Comparison of ENCODE assay signal across 8 cellular contexts in the genomic region with DNA sequence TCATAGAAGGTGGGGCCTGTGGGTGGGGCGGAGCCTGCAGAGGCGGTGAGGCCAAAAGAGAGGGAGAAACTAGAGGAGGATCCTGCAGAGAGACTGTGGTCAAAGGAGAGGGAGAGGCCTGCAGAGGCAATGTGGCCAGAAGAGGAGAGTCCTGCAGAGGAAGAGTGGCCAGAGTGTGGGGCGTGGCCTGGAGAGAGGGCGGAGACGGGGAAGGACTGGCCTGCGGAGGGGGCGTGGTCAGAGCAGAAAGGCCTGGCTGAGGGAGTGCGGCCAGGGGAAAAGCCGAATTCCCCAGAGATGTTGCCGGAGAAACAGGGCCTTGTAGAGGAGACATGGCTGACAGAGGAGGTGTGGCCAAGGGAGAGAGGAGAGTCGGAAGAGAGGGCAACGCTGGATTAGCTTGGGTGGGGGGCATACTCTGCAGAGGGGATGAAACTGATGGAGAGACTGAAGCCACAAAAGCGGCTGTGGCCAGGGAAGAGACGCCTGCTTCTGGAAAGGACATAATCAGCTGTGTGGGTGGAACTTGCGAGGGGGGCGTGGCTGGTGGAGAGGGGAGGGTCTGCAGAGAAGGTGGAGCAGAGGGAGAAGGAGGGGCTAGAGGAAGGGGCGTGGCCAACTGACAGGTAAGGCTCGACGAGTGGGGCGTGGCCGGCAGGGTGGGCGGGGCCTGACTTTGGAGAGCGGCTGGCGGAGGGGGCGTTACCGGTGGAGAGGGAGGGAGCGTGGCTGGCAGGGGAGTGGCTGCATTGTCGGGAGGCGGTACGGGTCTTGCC. TPM values are rescaled to one million over a fixed set of nuclear protein-coding genes. Genes with fewer than 3 reads are reported as not detected.
DNase-seq lines count a peak whose midpoint lies in the region; ATAC-seq, FAIRE-seq and TF ChIP-seq lines count a peak whose summit lies in the region.

No MANE protein-coding gene starts in this region.

- intact Hi-C loops in kidney (cut with DNase I) = no loop called here

- peaks cover 3 to 8% of the 10 kb centered on the region in 2 donors for H3K4me1 ChIP-seq in kidney (ENCODE audit: control insufficient read depth in 1 of 2, insufficient read depth in 1 of 2, low read depth in 1 of 2, low read length in 2 of 2)

- DNase-seq in GM13976 (ENCODE audit: low spot score) (peak; percentile 86), NCI-H2196 treated with DMSO at 0.1 percent for 48 hours (lab: John Stamatoyannopoulos, UW; ENCODE audit: unreplicated experiment) (peak; percentile 96), caudate nucleus (lab: John Stamatoyannopoulos, UW) (peak in 46 of 61 donors; percentile 19 to 80 (median 50)), kidney (peak; percentile 96)
- DNase-seq in activated CD4-positive, CD25-positive, alpha-beta regulatory T cell treated with anti-CD3 and anti-CD28 coated beads, Interleukin-2, amount 50 U/mL, for 72 hours = peak; percentile 79
- DNase-seq in stimulated activated CD4-positive, alpha-beta T cell treated with anti-CD3 and anti-CD28 coated beads, Interleukin-15, amount 100 ng/mL, for 48 hours (ENCODE audit: low read depth in 2 of 2) = peak; percentile 88 to 91

- no peaks in the 10 kb centered on the region for H3K36me3 ChIP-seq in kidney (ENCODE audit: control insufficient read depth in 1 of 2, insufficient read depth in 2 of 2, low read length in 2 of 2)

- H3K9ac ChIP-seq in kidney (ENCODE audit: low read length in 2 of 2) = no peak overlapping the region

- TF ChIP-seq CTCF in GM13976 (IDR thresholded peaks at IDR 0.05; ENCODE audit: borderline replicate concordance, control extremely low read depth, extremely low read depth, insufficient read depth, missing control alignments) = no peak
- TF ChIP-seq CTCF in kidney (IDR thresholded peaks at IDR 0.05; ENCODE audit: borderline replicate concordance, extremely low read depth, insufficient read depth) = no peak

- in situ Hi-C loops in GM13976 (cut with MboI; ENCODE audit: low sequenced_read_pairs, unreplicated experiment) = no loop called here

- no peak overlapping the region for H3K4me3 ChIP-seq in kidney (ENCODE audit: low read length in 2 of 2)

- FAIRE-seq in kidney (lab: Jason Lieb, UNC) = no peak

- no peak overlapping the region for H3K27ac ChIP-seq in caudate nucleus (ENCODE audit: low read depth, low read length)
- H3K27ac ChIP-seq in kidney (ENCODE audit: low read depth in 2 of 2, low read length in 2 of 2) = peak overlapping the region; percentile 43 to 60

- ATAC-seq in GM21576 (IDR thresholded peaks at IDR 0.05; ENCODE audit: unreplicated experiment) = no peak
- ATAC-seq in GM18861 (IDR thresholded peaks at IDR 0.05; ENCODE audit: unreplicated experiment) = no peak

- no peaks in the 10 kb centered on the region for H3K9me3 ChIP-seq in kidney (ENCODE audit: control insufficient read depth in 1 of 2, low read length in 2 of 2)

RNA-seq across cellular contexts. Expression of a gene that starts 2.5 kb away (rescaled TPM):
- total RNA-seq in kidney = 4.2 TPM
- polyA plus RNA-seq in kidney (ENCODE audit: insufficient read depth, low read depth, low replicate concordance) = 1.1 TPM

RNA-seq across cellular contexts. Expression of a gene that starts 16.6 kb away (rescaled TPM):
- total RNA-seq in kidney = 9.1 TPM
- 2.2 TPM for polyA plus RNA-seq in kidney (ENCODE audit: insufficient read depth, low read depth, low replicate concordance)

RNA-seq across cellular contexts. Expression of a gene that starts 32.0 kb away (rescaled TPM):
- 37.0 TPM for total RNA-seq in kidney
- polyA plus RNA-seq in kidney (ENCODE audit: insufficient read depth, low read depth, low replicate concordance) = 16.7 TPM

RNA-seq across cellular contexts. Expression of a gene that starts 41.7 kb away (rescaled TPM):
- 15.9 TPM for total RNA-seq in kidney
- polyA plus RNA-seq in kidney (ENCODE audit: insufficient read depth, low read depth, low replicate concordance) = 14.5 TPM

RNA-seq across cellular contexts. Expression of a gene that starts 42.9 kb away (rescaled TPM):
- 0.44 TPM for total RNA-seq in kidney
- polyA plus RNA-seq in kidney (ENCODE audit: insufficient read depth, low read depth, low replicate concordance) = 1.5 TPM
